In the genomic region with DNA sequence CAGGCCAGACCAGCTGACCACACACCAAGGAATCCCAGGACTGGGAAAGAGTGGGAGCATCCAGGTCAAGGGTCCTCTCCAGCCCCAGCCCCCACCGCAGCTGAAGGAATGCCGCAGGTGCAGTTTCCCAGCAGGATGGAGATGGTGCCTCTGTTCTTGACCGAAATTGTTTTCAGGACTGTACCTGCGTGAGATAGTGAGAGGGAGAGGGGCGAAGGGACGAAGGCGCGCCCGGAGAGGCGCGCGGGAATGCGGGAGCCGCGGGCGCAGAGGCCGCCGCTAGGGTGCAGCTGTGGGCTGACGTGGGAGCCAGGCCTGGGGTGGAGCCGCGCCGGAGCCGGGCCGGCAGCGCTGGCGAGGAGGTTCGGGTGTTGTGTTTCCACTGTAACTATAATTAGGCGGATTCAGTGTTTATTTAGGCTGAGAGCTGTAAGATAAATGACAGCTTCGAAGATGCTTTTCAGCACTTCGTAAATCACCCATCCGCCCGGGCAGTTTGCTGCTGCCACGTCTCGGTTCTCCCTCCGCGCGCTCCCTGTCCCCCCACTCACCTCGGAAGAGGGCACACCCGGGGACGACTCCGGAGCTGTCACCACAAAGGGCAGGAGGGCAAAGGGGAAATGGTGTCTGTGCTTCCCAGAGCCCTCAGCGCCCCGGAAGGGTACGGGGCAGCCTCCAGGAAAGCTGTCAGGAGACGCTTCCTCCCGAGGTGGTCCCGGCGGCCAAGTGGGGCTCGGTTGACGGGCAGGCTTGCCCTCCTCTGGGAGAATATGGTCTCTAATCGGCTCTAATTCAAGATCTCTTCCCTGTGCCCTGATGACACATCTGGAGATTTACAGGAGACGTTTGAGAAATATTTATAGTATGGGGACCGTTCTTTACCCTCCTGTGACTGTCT, we compare ENCODE assay signal across 7 cellular contexts. TPM values are rescaled to one million over a fixed set of nuclear protein-coding genes. Genes with fewer than 3 reads are reported as not detected.
DNase-seq lines count a peak whose midpoint lies in the region; ATAC-seq and TF ChIP-seq lines count a peak whose summit lies in the region.

No MANE protein-coding gene starts in this region.

- 4 to 27% methylated on average over 7 to 51 of the region's 53 CpGs for WGBS in body of pancreas, 2 donors

- peaks cover 9% of the 10 kb centered on the region for H3K4me1 ChIP-seq in body of pancreas

- TF ChIP-seq CTCF in NB4 (IDR thresholded peaks at IDR 0.05; ENCODE audit: low read depth, low read length) (peak; percentile 18), body of pancreas (IDR thresholded peaks at IDR 0.05) (peak; percentile 62 to 87 (median 70))

- no peaks in the 10 kb centered on the region for H3K36me3 ChIP-seq in body of pancreas (replicated peaks in 1 of 2; ENCODE audit: insufficient read depth in 1 of 2, low read depth in 2 of 2)

- H3K9me3 ChIP-seq in body of pancreas, result no peaks in the 10 kb centered on the region

- no peak for TF ChIP-seq POLR2A in NB4 (IDR thresholded peaks at IDR 0.05; ENCODE audit: extremely low read depth, insufficient read length)
- peak in 1 of 3 donors; percentile 4 for TF ChIP-seq POLR2A in body of pancreas (IDR thresholded peaks at IDR 0.05)

- H3K27ac ChIP-seq in body of pancreas, result no peak overlapping the region

- no peak overlapping the region for H3K4me3 ChIP-seq in NB4 (ENCODE audit: low read depth, low read length)
- H3K4me3 ChIP-seq in body of pancreas, result no peak overlapping the region

- intact Hi-C loops in body of pancreas (cut with DNase I), result no loop called here

- DNase-seq in NB4 (ENCODE audit: low read depth) (no peak), UCSD-AML1 (lab: John Stamatoyannopoulos, UW; ENCODE audit: unreplicated experiment) (peak; percentile 73), body of pancreas (peak; percentile 59 to 68 (median 62)), iris pigment epithelial cell (ENCODE audit: low read depth) (peak; percentile 67), NCI-H1694 (lab: John Stamatoyannopoulos, UW) (no peak)
- DNase-seq in stimulated activated CD4-positive, alpha-beta T cell treated with anti-CD3 and anti-CD28 coated beads, Interleukin-15, amount 100 ng/mL, for 24 hours, result peak; percentile 80

- ATAC-seq in GM19025 (IDR thresholded peaks at IDR 0.05; ENCODE audit: low read depth, unreplicated experiment) (peak; percentile 82), body of pancreas (peak; percentile 89)

- H3K27me3 ChIP-seq in body of pancreas, result peaks cover 0 to 7% of the 10 kb centered on the region in 2 donors

RNA-seq across cellular contexts. Expression of gene HOXB1, which starts 38.2 kb away (rescaled TPM):
- total RNA-seq in body of pancreas, result not detected

RNA-seq across cellular contexts. Expression of gene HOXB2, which starts 52.3 kb away (rescaled TPM):
- 10 to 100 TPM; 13.7 to 32.3 TPM for total RNA-seq in body of pancreas

Comparison
In these comparisons a context has a peak if more than half of its experiments do, and no peak if none do; other contexts are left out.
1. DNase-seq: peak in UCSD-AML1 (single experiment), body of pancreas (4 of 4), iris pigment epithelial cell (single experiment) and stimulated activated CD4-positive, alpha-beta T cell treated with anti-CD3 and anti-CD28 coated beads, Interleukin-15, amount 100 ng/mL, for 24 hours (single experiment); none in NB4 (single experiment) and NCI-H1694 (single experiment).